In genomic region chr1:35229587-35230360, GRCh38 we compare ENCODE assay signal across 28 cellular contexts.
"Had no signal": no experiment of that assay in that cellular context is flagged by ENCODE, and none has a peak within 500 bp of the region (broad histone marks: within the 10 kb centered on the region; RNA-seq: fewer than 3 reads in every experiment).

No MANE protein-coding gene starts in this region.

- H3K27me3 ChIP-seq: body of pancreas, colonic mucosa, neutrophil, ovary, right lobe of liver, vagina had no signal

- H3K4me3 Mint-ChIP-seq: activated CD4-positive, alpha-beta memory T cell treated with anti-CD3 and anti-CD28 coated beads for 36 hours; activated naive CD4-positive, alpha-beta T cell treated with anti-CD3 and anti-CD28 coated beads, Interleukin-2, amount 10 ng/mL, durations not matched to agents 7 days and 5 days; nephron progenitor cell; stimulated activated naive CD8-positive, alpha-beta T cell treated with anti-CD3 and anti-CD28 coated beads, Interleukin-15, Interleukin-2, amounts not matched to agents 100 ng/mL and 50 ng/mL, for 24 hours; type B pancreatic cell had no signal

- H3K4me3 ChIP-seq: body of pancreas, colonic mucosa, ovary, right lobe of liver, vagina had no signal

- H3K27ac Mint-ChIP-seq: activated CD4-positive, alpha-beta memory T cell treated with anti-CD3 and anti-CD28 coated beads for 36 hours; activated naive CD4-positive, alpha-beta T cell treated with anti-CD3 and anti-CD28 coated beads, Interleukin-2, amount 10 ng/mL, durations not matched to agents 7 days and 5 days; nephron progenitor cell; progenitor cell of endocrine pancreas; stimulated activated naive CD8-positive, alpha-beta T cell treated with anti-CD3 and anti-CD28 coated beads, Interleukin-15, Interleukin-2, amounts not matched to agents 100 ng/mL and 50 ng/mL, for 24 hours; type B pancreatic cell had no signal

- H3K27ac ChIP-seq: body of pancreas, colonic mucosa, epithelial cell of prostate, neutrophil, ovary, right lobe of liver, vagina, VCaP had no signal

- H3K9me3 ChIP-seq: body of pancreas, colonic mucosa, neutrophil, ovary, right lobe of liver, vagina had no signal

- DNase-seq: activated CD4-positive, alpha-beta memory T cell treated with anti-CD3 and anti-CD28 coated beads for 36 hours; activated CD4-positive, alpha-beta T cell treated with anti-CD3 and anti-CD28 coated beads for 48 hours; activated gamma-delta T cell; activated naive CD4-positive, alpha-beta T cell treated with anti-CD3 and anti-CD28 coated beads, Interleukin-2, amount 10 ng/mL, durations not matched to agents 7 days and 5 days; anterior cingulate cortex; body of pancreas; colonic mucosa; effector CD8-positive, alpha-beta T cell; head of caudate nucleus; hippocampal formation; left cardiac atrium; left ventricle myocardium superior; nephron progenitor cell; ovary; right lobe of liver; stimulated activated CD4-positive, alpha-beta T cell treated with anti-CD3 and anti-CD28 coated beads, Interleukin-2, amount 100 ng/mL, for 48 hours; substantia nigra; T-helper 9 cell had no signal

- H3K27me3 Mint-ChIP-seq: progenitor cell of endocrine pancreas, type B pancreatic cell had no signal

- H3K36me3 ChIP-seq: colonic mucosa, neutrophil, ovary, right lobe of liver, vagina had no signal

- H3K9me3 Mint-ChIP-seq: activated CD4-positive, alpha-beta memory T cell treated with anti-CD3 and anti-CD28 coated beads for 36 hours; nephron progenitor cell; stimulated activated naive CD8-positive, alpha-beta T cell treated with anti-CD3 and anti-CD28 coated beads, Interleukin-15, Interleukin-2, amounts not matched to agents 100 ng/mL and 50 ng/mL, for 24 hours; type B pancreatic cell had no signal

- ATAC-seq: body of pancreas, left cardiac atrium, left ventricle myocardium superior, right lobe of liver had no signal

- FAIRE-seq: endometrium, keratinocyte, TTC549 had no signal

- H3K4me1 ChIP-seq: body of pancreas, colonic mucosa, right lobe of liver, vagina had no signal

- H3K4me1 Mint-ChIP-seq: nephron progenitor cell had no signal

- H3K36me3 Mint-ChIP-seq: activated CD4-positive, alpha-beta memory T cell treated with anti-CD3 and anti-CD28 coated beads for 36 hours; activated naive CD4-positive, alpha-beta T cell treated with anti-CD3 and anti-CD28 coated beads, Interleukin-2, amount 10 ng/mL, durations not matched to agents 7 days and 5 days; type B pancreatic cell had no signal
